In the genomic region with DNA sequence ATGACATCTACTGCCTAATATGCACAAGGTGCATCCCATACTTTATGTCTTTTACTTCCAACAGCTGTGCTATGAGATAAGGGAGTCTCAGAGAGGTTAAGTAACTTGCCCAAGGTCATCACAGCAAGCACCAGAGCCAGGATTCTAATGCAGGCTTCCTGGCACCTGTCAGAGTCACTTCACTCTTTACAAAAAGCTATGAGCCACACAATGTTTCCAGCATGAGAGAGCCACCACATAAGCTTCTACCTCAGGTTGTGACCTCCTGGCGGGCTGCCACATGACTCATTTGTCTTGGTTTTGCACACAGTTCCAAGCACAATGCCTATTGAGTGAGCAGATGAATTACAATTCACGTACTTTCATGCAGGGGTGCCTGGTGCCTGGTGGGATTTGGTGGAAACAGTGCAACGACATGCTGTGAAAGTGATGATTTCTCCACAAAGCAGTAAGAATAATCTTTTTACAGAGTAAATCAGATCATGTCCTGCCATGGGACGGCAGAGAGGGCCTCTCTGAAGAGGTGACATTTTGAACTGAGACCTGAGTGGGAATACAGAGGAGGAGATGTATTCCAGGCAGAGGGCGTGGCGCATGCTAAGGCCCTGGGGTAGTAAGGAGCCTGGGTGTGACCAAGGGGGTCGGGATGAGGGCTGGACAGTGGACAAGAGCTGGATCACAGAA, we compare ENCODE assay signal across 14 cellular contexts. TPM values are rescaled to one million over a fixed set of nuclear protein-coding genes. Genes with fewer than 3 reads are reported as not detected.
A peak's percentile ranks its signal among the peaks of the same experiment; 100 is the strongest.
DNase-seq lines count a peak whose midpoint lies in the region; FAIRE-seq and TF ChIP-seq lines count a peak whose summit lies in the region.
"Had no signal": no experiment of that assay in that cellular context is flagged by ENCODE, and none has a peak within 500 bp of the region (broad histone marks: within the 10 kb centered on the region; RNA-seq: fewer than 3 reads in every experiment).

No MANE protein-coding gene starts in this region.

- FAIRE-seq in urothelium cell line (lab: Jason Lieb, UNC) (no peak), D721Med (lab: Jason Lieb, UNC) (no peak)

- H3K27me3 ChIP-seq in dorsolateral prefrontal cortex = peaks cover 0 to 5% (median 0%) of the 10 kb centered on the region in 45 donors
- H3K27me3 ChIP-seq: tibial artery had no signal

- no peak overlapping the region for H3K27ac ChIP-seq in dorsolateral prefrontal cortex
- H3K27ac ChIP-seq: tibial artery had no signal

- intact Hi-C loops in dorsolateral prefrontal cortex (cut with DNase I) = no loop called here

- in situ Hi-C loops in SK-MEL-5 (cut with HindIII; ENCODE audit: low pct_unique_long_range_greater_than_20kb, low sequenced_read_pairs) = no loop called here

- peak; percentile 2 for DNase-seq in stimulated activated naive CD4-positive, alpha-beta T cell treated with Interleukin-2 at 50 U/mL for 16 hours (lab: John Stamatoyannopoulos, UW)
- no peak for DNase-seq in stimulated activated naive CD4-positive, alpha-beta T cell (lab: John Stamatoyannopoulos, UW)
- DNase-seq in SK-MEL-5 (ENCODE audit: low read depth, low spot score) (peak; percentile 18), foreskin melanocyte (peak; percentile 5), urothelium cell line (ENCODE audit: low spot score) (peak; percentile 79), dorsolateral prefrontal cortex (no peak), D721Med (ENCODE audit: insufficient read length, low spot score) (no peak), NCI-H146 treated with DMSO at 0.1 percent for 48 hours (lab: John Stamatoyannopoulos, UW; ENCODE audit: unreplicated experiment) (no peak)
- DNase-seq: COR-L47, Karpas-422, SHP77, tibial artery had no signal

- no peak overlapping the region for H3K4me3 ChIP-seq in dorsolateral prefrontal cortex
- H3K4me3 ChIP-seq: tibial artery had no signal

- TF ChIP-seq CTCF in dorsolateral prefrontal cortex (IDR thresholded peaks at IDR 0.05 in 54 of 56, conservative IDR thresholded peaks at IDR 0.05 in 2 of 56; ENCODE audit: low read depth in 1 of 56, partially characterized antibody in 56 of 56) (no peak), D721Med (IDR thresholded peaks at IDR 0.05; ENCODE audit: insufficient read depth, missing control alignments) (no peak)

RNA-seq across cellular contexts. Expression of a gene that starts 53.2 kb away (rescaled TPM):
- not detected in 2 replicates for total RNA-seq in SK-MEL-5 (2014; rRNA removed; shearing (Covaris generic))
- not detected in 2 replicates for polyA plus RNA-seq in SK-MEL-5 (2015; cell fraction: cytosol; rRNA removed)
- polyA plus RNA-seq in SK-MEL-5 (2015; cell fraction: nucleus; rRNA removed) = not detected in 2 replicates
- total RNA-seq in dorsolateral prefrontal cortex = 10 to 100 TPM; 10.4 to 64.0 (median 37.3) TPM
- total RNA-seq: activated T-helper 2 cell treated with anti-CD3 and anti-CD28 coated beads, Interferon-gamma antibody, Interleukin-2, Interleukin-4, amounts not matched to agents 10 μg/mL and 5 μg/mL and 100 μg/mL, durations not matched to agents 14 hours and 24 hours and 36 hours; skeletal muscle tissue had no signal

Comparison
In these comparisons a context has a peak if more than half of its experiments do, and no peak if none do; other contexts are left out.
1. DNase-seq: peak in stimulated activated naive CD4-positive, alpha-beta T cell treated with Interleukin-2 at 50 U/mL for 16 hours (single experiment), SK-MEL-5 (single experiment), foreskin melanocyte (single experiment) and urothelium cell line (single experiment); none in stimulated activated naive CD4-positive, alpha-beta T cell (0 of 6), dorsolateral prefrontal cortex (0 of 10), D721Med (single experiment) and NCI-H146 treated with DMSO at 0.1 percent for 48 hours (single experiment).
2. RNA of a gene that starts 53.2 kb away (total RNA-seq): 10.4 to 64.0 TPM in dorsolateral prefrontal cortex; not detected in SK-MEL-5; every median in the first group is over 10 times any median in the second.